ENCODE assay signal across 11 cellular contexts in genomic region chr4:67699603-67700002, GRCh38. TPM values are rescaled to one million over a fixed set of nuclear protein-coding genes. Genes with fewer than 3 reads are reported as not detected.
DNase-seq lines count a peak whose midpoint lies in the region; ATAC-seq and TF ChIP-seq lines count a peak whose summit lies in the region.
"Had no signal": no experiment of that assay in that cellular context is flagged by ENCODE, and none has a peak within 500 bp of the region (broad histone marks: within the 10 kb centered on the region; RNA-seq: fewer than 3 reads in every experiment).

No MANE protein-coding gene starts in this region.

- H3K9me3 Mint-ChIP-seq in activated CD4-positive, alpha-beta T cell treated with anti-CD3 and anti-CD28 coated beads for 36 hours (ENCODE audit: low read depth) = no peaks in the 10 kb centered on the region
- no peaks in the 10 kb centered on the region for H3K9me3 Mint-ChIP-seq in stimulated activated effector memory CD8-positive, alpha-beta T cell treated with anti-CD3 and anti-CD28 coated beads, Interleukin-12 subunit alpha, Interleukin-12 subunit beta, amount 100 ng/mL, for 72 hours

- H3K4me3 ChIP-seq in SU-DHL-6 (ENCODE audit: insufficient read depth, low read length, poor library complexity, severe bottlenecking) (peak overlapping the region; percentile 85), fibroblast of the aortic adventitia (ENCODE audit: low read depth, low read length) (peak overlapping the region; percentile 87)

- peak overlapping the region; percentile 82 for H3K9ac ChIP-seq in SU-DHL-6 (ENCODE audit: low read length)

- POLR2A ChIA-PET in activated CD4-positive, alpha-beta T cell treated with anti-CD3 and anti-CD28 coated beads for 36 hours (lab: Charles Lee) = interaction anchor here (0.6 kb wide), 1 partner anchor 157 kb away, joined by 3 read pairs; no protein-coding TSS in a partner anchor

- H3K79me2 ChIP-seq in SU-DHL-6 (ENCODE audit: insufficient read depth, low read length) = peaks cover 53% of the 10 kb centered on the region

- peak overlapping the region; percentile 87 for H3K4me3 Mint-ChIP-seq in activated CD4-positive, alpha-beta T cell treated with anti-CD3 and anti-CD28 coated beads for 36 hours
- H3K4me3 Mint-ChIP-seq in stimulated activated effector memory CD8-positive, alpha-beta T cell treated with anti-CD3 and anti-CD28 coated beads, Interleukin-12 subunit alpha, Interleukin-12 subunit beta, amount 100 ng/mL, for 72 hours = peak overlapping the region; percentile 90

- no peaks in the 10 kb centered on the region for H3K9me2 ChIP-seq in SU-DHL-6 (replicated peaks; ENCODE audit: insufficient read depth, low read length)

- peaks cover 39% of the 10 kb centered on the region for H3K36me3 Mint-ChIP-seq in activated CD4-positive, alpha-beta T cell treated with anti-CD3 and anti-CD28 coated beads for 36 hours (ENCODE audit: low read depth)
- peaks cover 44% of the 10 kb centered on the region for H3K36me3 Mint-ChIP-seq in stimulated activated effector memory CD8-positive, alpha-beta T cell treated with anti-CD3 and anti-CD28 coated beads, Interleukin-12 subunit alpha, Interleukin-12 subunit beta, amount 100 ng/mL, for 72 hours

- H4K20me1 ChIP-seq in SU-DHL-6 (ENCODE audit: low read depth, low read length) = no peaks in the 10 kb centered on the region

- ATAC-seq in activated CD4-positive, alpha-beta T cell treated with anti-CD3 and anti-CD28 coated beads for 36 hours = no peak
- no peak for ATAC-seq in stimulated activated effector memory CD8-positive, alpha-beta T cell treated with anti-CD3 and anti-CD28 coated beads, Interleukin-12 subunit alpha, Interleukin-12 subunit beta, amount 100 ng/mL, for 72 hours

- CTCF ChIA-PET in activated CD4-positive, alpha-beta T cell treated with anti-CD3 and anti-CD28 coated beads for 36 hours (lab: Charles Lee) = interaction anchor here (0.6 to 2.5 kb wide), 6 partner anchors 12 to 233 kb away, joined by 3 to 9 read pairs (median 4); no protein-coding TSS in a partner anchor

- H3K27ac Mint-ChIP-seq in activated CD4-positive, alpha-beta T cell treated with anti-CD3 and anti-CD28 coated beads for 36 hours = peak overlapping the region; percentile 94
- peak overlapping the region; percentile 97 for H3K27ac Mint-ChIP-seq in stimulated activated effector memory CD8-positive, alpha-beta T cell treated with anti-CD3 and anti-CD28 coated beads, Interleukin-12 subunit alpha, Interleukin-12 subunit beta, amount 100 ng/mL, for 72 hours

- peak overlapping the region; percentile 47; the same call in 1 of the 2 replicates for H3K27ac ChIP-seq in SU-DHL-6 (ENCODE audit: low read depth, low read length)

- DNase-seq in activated CD4-positive, alpha-beta T cell treated with anti-CD3 and anti-CD28 coated beads for 36 hours = no peak
- no peak for DNase-seq in activated CD4-positive, alpha-beta T cell treated with anti-CD3 and anti-CD28 coated beads, Interleukin-2, amount 50 U/mL, for 48 hours
- DNase-seq in fibroblast of the aortic adventitia (ENCODE audit: low read depth) (no peak), A172 (ENCODE audit: low spot score) (no peak), NCI-H2029 treated with DMSO at 0.1 percent for 48 hours (lab: John Stamatoyannopoulos, UW) (no peak), pons (ENCODE audit: low spot score) (no peak)
- DNase-seq in stimulated activated effector memory CD8-positive, alpha-beta T cell treated with anti-CD3 and anti-CD28 coated beads, Interleukin-12 subunit alpha, Interleukin-12 subunit beta, amount 100 ng/mL, for 72 hours (ENCODE audit: low spot score in 2 of 2) = no peak
- DNase-seq: COR-L47; NCI-H345; stimulated activated CD8-positive, alpha-beta memory T cell treated with anti-CD3 and anti-CD28 coated beads, Interleukin-4, amount 100 ng/mL, for 48 hours had no signal

- no peak overlapping the region for H2AFZ ChIP-seq in SU-DHL-6 (ENCODE audit: low read depth, low read length, severe bottlenecking)

- H3K4me2 ChIP-seq in SU-DHL-6 (ENCODE audit: low read depth, low read length, poor library complexity, severe bottlenecking) = peak overlapping the region; percentile 87

- H3K36me3 ChIP-seq in SU-DHL-6 (ENCODE audit: low read length) = 0 out of 2 replicates have a peak, but pooled peaks cover 2% of the 10 kb centered on the region

- TF ChIP-seq CTCF in SU-DHL-6 (IDR thresholded peaks at IDR 0.05; ENCODE audit: insufficient read depth, low read length, poor library complexity, severe bottlenecking) (no peak), fibroblast of the aortic adventitia (IDR thresholded peaks at IDR 0.05; ENCODE audit: insufficient read depth, low read length) (no peak)

- H3F3A ChIP-seq in SU-DHL-6 (ENCODE audit: insufficient read depth) = peaks cover 14% of the 10 kb centered on the region

- H3K27me3 Mint-ChIP-seq in activated CD4-positive, alpha-beta T cell treated with anti-CD3 and anti-CD28 coated beads for 36 hours = no peaks in the 10 kb centered on the region

- peaks cover 42% of the 10 kb centered on the region for H3K4me1 Mint-ChIP-seq in activated CD4-positive, alpha-beta T cell treated with anti-CD3 and anti-CD28 coated beads for 36 hours
- H3K4me1 Mint-ChIP-seq in stimulated activated effector memory CD8-positive, alpha-beta T cell treated with anti-CD3 and anti-CD28 coated beads, Interleukin-12 subunit alpha, Interleukin-12 subunit beta, amount 100 ng/mL, for 72 hours = peaks cover 36% of the 10 kb centered on the region

- H3K9me3 ChIP-seq in SU-DHL-6 (ENCODE audit: insufficient read depth, low read length) = no peaks in the 10 kb centered on the region

- H3K27me3 ChIP-seq in SU-DHL-6 (ENCODE audit: low read length) = no peaks in the 10 kb centered on the region

- intact Hi-C loops in activated CD4-positive, alpha-beta T cell treated with anti-CD3 and anti-CD28 coated beads for 36 hours (cut with DNase I, micrococcal nuclease) = loop anchor here (2.0 to 5.0 kb wide), 4 partner anchors 41 to 549 kb away; no protein-coding TSS in a partner anchor

RNA-seq across cellular contexts. Expression of gene UBA6, which starts 1.4 kb away (rescaled TPM):
- total RNA-seq in activated CD4-positive, alpha-beta T cell treated with anti-CD3 and anti-CD28 coated beads for 36 hours = 10 to 100 TPM; 88.3 to 97.3 TPM
- total RNA-seq in fibroblast of the aortic adventitia (ENCODE audit: low replicate concordance) = 25.6 and 138 TPM in 2 replicates
- 134 and 178 TPM in 2 replicates for total RNA-seq in A172 (2014; rRNA removed; shearing (Covaris generic))

RNA-seq across cellular contexts. Expression of gene GNRHR, which starts 54.6 kb away (rescaled TPM):
- total RNA-seq in activated CD4-positive, alpha-beta T cell treated with anti-CD3 and anti-CD28 coated beads for 36 hours = not detected
- total RNA-seq in fibroblast of the aortic adventitia (ENCODE audit: low replicate concordance) = not detected in 2 replicates
- total RNA-seq in A172 (2014; rRNA removed; shearing (Covaris generic)) = not detected in 2 replicates
